In genomic region chr14:96362071-96362964, GRCh38 we compare ENCODE assay signal across 8 cellular contexts. TPM values are rescaled to one million over a fixed set of nuclear protein-coding genes. Genes with fewer than 3 reads are reported as not detected.
DNase-seq lines count a peak whose midpoint lies in the region; TF ChIP-seq lines count a peak whose summit lies in the region.

No MANE protein-coding gene starts in this region.

- H3K36me3 Mint-ChIP-seq in HFFc6 (ENCODE audit: low read depth): peaks cover 7% of the 10 kb centered on the region; the same call in 1 of the 2 replicates

- DNase-seq in GDM1 (lab: John Stamatoyannopoulos, UW): peak; percentile 41
- DNase-seq in HFFc6: peak; percentile 49
- DNase-seq in NCI-H187 (lab: John Stamatoyannopoulos, UW): peak; percentile 44
- peak; percentile 29 for DNase-seq in UCSD-AML1 (lab: John Stamatoyannopoulos, UW; ENCODE audit: unreplicated experiment)
- DNase-seq in breast epithelium (ENCODE audit: low spot score in 2 of 2): peak; percentile 19 to 52
- DNase-seq in islet precursor cell: peak; percentile 55
- peak; percentile 11 to 31 for DNase-seq in stimulated activated CD4-positive, alpha-beta T cell treated with anti-CD3 and anti-CD28 coated beads, Interleukin-15, amount 100 ng/mL, for 48 hours (ENCODE audit: low read depth in 2 of 2)
- no peak for DNase-seq in epidermal melanocyte (ENCODE audit: insufficient read length, low spot score)

- peak overlapping the region; percentile 98 for H3K4me3 Mint-ChIP-seq in HFFc6

- H3K4me1 ChIP-seq in breast epithelium: peaks cover 0 to 20% of the 10 kb centered on the region in 2 donors

- no peaks in the 10 kb centered on the region for H3K36me3 ChIP-seq in breast epithelium

- TF ChIP-seq POLR2A in breast epithelium (IDR thresholded peaks at IDR 0.05): no peak

- TF ChIP-seq CTCF in HFFc6 (IDR thresholded peaks at IDR 0.05): no peak
- TF ChIP-seq CTCF in breast epithelium (IDR thresholded peaks at IDR 0.05): no peak

- H3K9me3 ChIP-seq in breast epithelium: no peaks in the 10 kb centered on the region

- H3K27me3 ChIP-seq in breast epithelium: no peaks in the 10 kb centered on the region

- H3K27ac ChIP-seq in breast epithelium: peak overlapping the region; percentile 89 to 97

- peak overlapping the region; percentile 95 to 99 (median 99) for H3K4me3 ChIP-seq in breast epithelium

- peaks cover 47% of the 10 kb centered on the region for H3K4me1 Mint-ChIP-seq in HFFc6 (ENCODE audit: low read depth)

- H3K27me3 Mint-ChIP-seq in HFFc6 (ENCODE audit: insufficient read depth): peaks cover 2% of the 10 kb centered on the region; the same call in 1 of the 2 replicates

- no peaks in the 10 kb centered on the region for H3K9me3 Mint-ChIP-seq in HFFc6

- peak overlapping the region; percentile 78 for H3K27ac Mint-ChIP-seq in HFFc6

- intact Hi-C loops in breast epithelium (cut with DNase I; ENCODE audit: low total_unique reads): loop anchor here (5.0 kb wide), 1 partner anchor 305 kb away; no protein-coding TSS in a partner anchor

RNA-seq across cellular contexts. Expression of gene ATG2B, which starts 0.8 kb away (rescaled TPM):
- 10 to 100 TPM; 13.1 to 17.7 (median 15.9) TPM for total RNA-seq in HFFc6 (2021; fragmentation: NEBNext Ultra II Directional; extraction: Animal tissue kit (Norgen Biotek cat#: 25700))
- 10 to 100 TPM; 23.7 to 51.4 (median 42.0) TPM for total RNA-seq in breast epithelium

RNA-seq across cellular contexts. Expression of gene GSKIP, which starts 1.0 kb away (rescaled TPM):
- total RNA-seq in HFFc6 (2021; fragmentation: NEBNext Ultra II Directional; extraction: Animal tissue kit (Norgen Biotek cat#: 25700)): 10 to 100 TPM; 23.1 to 37.3 (median 27.2) TPM
- 10 to 100 TPM in 2 of 3 donors, 1 to 10 TPM in 1; 9.8 to 23.3 (median 14.4) TPM for total RNA-seq in breast epithelium

RNA-seq across cellular contexts. Expression of gene AK7, which starts 29.6 kb away (rescaled TPM):
- total RNA-seq in HFFc6 (2021; fragmentation: NEBNext Ultra II Directional; extraction: Animal tissue kit (Norgen Biotek cat#: 25700)): not detected
- 10 to 100 TPM in 1 of 3 donors, 1 to 10 TPM in 1, under 1 TPM in 1; 0.96 to 10.5 (median 4.5) TPM for total RNA-seq in breast epithelium
